In genomic region chr3:159733194-159733860, GRCh38 we compare ENCODE assay signal across 11 cellular contexts.
DNase-seq lines count a peak whose midpoint lies in the region; ATAC-seq and TF ChIP-seq lines count a peak whose summit lies in the region.
"Had no signal": no experiment of that assay in that cellular context is flagged by ENCODE, and none has a peak within 500 bp of the region (broad histone marks: within the 10 kb centered on the region; RNA-seq: fewer than 3 reads in every experiment).

No MANE protein-coding gene starts in this region.

- H3K27me3 Mint-ChIP-seq in osteocyte (ENCODE audit: unreplicated experiment) = no peaks in the 10 kb centered on the region

- peak; percentile 79 for DNase-seq in Daoy (ENCODE audit: low read depth)
- DNase-seq in SJCRH30 = peak; percentile 49 to 60
- DNase-seq in fibroblast of mammary gland (ENCODE audit: low read depth) = peak; percentile 56
- no peak for DNase-seq in osteocyte (ENCODE audit: extremely low spot score, unreplicated experiment)
- DNase-seq in NCI-H146 (lab: John Stamatoyannopoulos, UW) = no peak
- DNase-seq in adrenal gland = no peak
- no peak for DNase-seq in activated naive CD4-positive, alpha-beta T cell treated with anti-CD3 and anti-CD28 coated beads, Interleukin-2, amount 50 U/mL, for 16 hours
- DNase-seq: activated CD8-positive, alpha-beta memory T cell treated with anti-CD3 and anti-CD28 coated beads for 24 hours; DMS153 had no signal

- ATAC-seq in GM21619 (IDR thresholded peaks at IDR 0.05; ENCODE audit: unreplicated experiment) = no peak

- H3K9me3 ChIP-seq in SJCRH30 (replicated peaks) = no peaks in the 10 kb centered on the region
- H3K9me3 ChIP-seq in adrenal gland (replicated peaks in 1 of 3) = no peaks in the 10 kb centered on the region
- H3K9me3 ChIP-seq: suprapubic skin had no signal

- H3K9me3 Mint-ChIP-seq in osteocyte (ENCODE audit: unreplicated experiment) = no peaks in the 10 kb centered on the region

- intact Hi-C loops in adrenal gland (cut with DNase I) = no loop called here

- WGBS in adrenal gland, 4 donors = 50 to 67% (median 59%) methylated on average over 5 of the region's 5 CpGs

- H3K4me1 ChIP-seq in SJCRH30 (peaks cover 15% of the 10 kb centered on the region), adrenal gland (replicated peaks in 1 of 2) (no peaks in the 10 kb centered on the region)

- peak overlapping the region; percentile 66 for H3K27ac ChIP-seq in SJCRH30
- H3K27ac ChIP-seq in adrenal gland = no peak overlapping the region
- H3K27ac ChIP-seq: suprapubic skin had no signal

- H3K36me3 Mint-ChIP-seq in osteocyte (ENCODE audit: unreplicated experiment) = no peaks in the 10 kb centered on the region

- no peak for TF ChIP-seq POLR2A in adrenal gland (IDR thresholded peaks at IDR 0.05)

- H3K36me3 ChIP-seq in SJCRH30 = no peaks in the 10 kb centered on the region
- H3K36me3 ChIP-seq in adrenal gland (replicated peaks in 1 of 2) = no peaks in the 10 kb centered on the region
- H3K36me3 ChIP-seq: suprapubic skin had no signal

- no peak for TF ChIP-seq CTCF in fibroblast of mammary gland (conservative IDR thresholded peaks at IDR 0.05; ENCODE audit: control insufficient read depth, insufficient read depth, low read depth, low read length)
- no peak for TF ChIP-seq CTCF in osteocyte (IDR thresholded peaks at IDR 0.05)
- no peak for TF ChIP-seq CTCF in adrenal gland (IDR thresholded peaks at IDR 0.05)

- no peaks in the 10 kb centered on the region for H3K27me3 ChIP-seq in SJCRH30
- no peaks in the 10 kb centered on the region for H3K27me3 ChIP-seq in adrenal gland
- H3K27me3 ChIP-seq: suprapubic skin had no signal

- H3K4me3 ChIP-seq in SJCRH30 (peak overlapping the region; percentile 50), fibroblast of mammary gland (ENCODE audit: control insufficient read depth, low read depth, low read length) (no peak overlapping the region), adrenal gland (no peak overlapping the region)
- H3K4me3 ChIP-seq: suprapubic skin had no signal

- peaks cover 35% of the 10 kb centered on the region for H3K4me1 Mint-ChIP-seq in osteocyte (ENCODE audit: unreplicated experiment)

- H3K27ac Mint-ChIP-seq in osteocyte (ENCODE audit: unreplicated experiment) = peak overlapping the region; percentile 85

- no peak overlapping the region for H3K4me3 Mint-ChIP-seq in osteocyte (ENCODE audit: unreplicated experiment)

Comparison
In these comparisons a context has a peak if more than half of its experiments do, and no peak if none do; other contexts are left out.
1. DNase-seq: peak in Daoy (single experiment), SJCRH30 (2 of 2) and fibroblast of mammary gland (single experiment); none in osteocyte (single experiment), NCI-H146 (single experiment), adrenal gland (0 of 7) and activated naive CD4-positive, alpha-beta T cell treated with anti-CD3 and anti-CD28 coated beads, Interleukin-2, amount 50 U/mL, for 16 hours (single experiment).